ENCODE assay signal across 1 cellular context in genomic region chr18:69359768-69360167, GRCh38. TPM values are rescaled to one million over a fixed set of nuclear protein-coding genes. Genes with fewer than 3 reads are reported as not detected.
"Had no signal": no experiment of that assay in that cellular context is flagged by ENCODE, and none has a peak within 500 bp of the region (broad histone marks: within the 10 kb centered on the region; RNA-seq: fewer than 3 reads in every experiment).

No MANE protein-coding gene starts in this region.

RNA-seq across cellular contexts. Expression of gene DOK6, which starts 40.9 kb away (rescaled TPM):
- total RNA-seq: GM12878 had no signal
